Comparison of ENCODE assay signal across 18 cellular contexts in the genomic region with DNA sequence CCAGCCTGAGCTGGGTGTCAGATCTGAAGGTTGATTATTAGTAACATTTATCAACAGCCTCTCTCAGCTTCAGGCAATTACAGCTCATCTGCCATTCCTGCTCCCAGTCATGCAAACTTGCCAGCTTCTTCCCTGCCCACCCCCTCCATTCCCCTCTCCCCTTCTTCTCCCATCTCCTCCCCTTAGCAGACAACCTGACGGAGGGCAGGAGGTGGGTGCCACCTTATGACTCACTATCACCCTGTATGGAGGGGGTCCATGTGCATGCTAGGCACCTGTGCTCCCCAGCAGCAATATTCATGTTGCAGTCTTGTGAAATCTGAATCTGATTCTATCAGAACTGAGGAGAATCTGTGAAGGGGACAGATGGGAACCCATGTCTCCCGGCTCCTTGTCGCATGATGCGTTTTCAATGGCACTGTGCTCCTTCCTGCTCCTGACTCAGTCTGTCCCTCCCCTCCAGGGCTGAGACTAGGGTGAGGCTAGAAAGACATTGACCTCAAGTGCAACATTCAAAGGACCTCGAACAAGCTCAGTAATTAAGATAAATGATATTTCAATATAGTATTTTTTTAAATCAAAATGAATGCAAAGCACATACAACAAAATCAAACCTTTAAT. TPM values are rescaled to one million over a fixed set of nuclear protein-coding genes. Genes with fewer than 3 reads are reported as not detected.
"Had no signal": no experiment of that assay in that cellular context is flagged by ENCODE, and none has a peak within 500 bp of the region (broad histone marks: within the 10 kb centered on the region; RNA-seq: fewer than 3 reads in every experiment).

No MANE protein-coding gene starts in this region.

- DNase-seq: activated CD4-positive, alpha-beta memory T cell treated with anti-CD3 and anti-CD28 coated beads, Interleukin-2, amount 10 ng/mL, durations not matched to agents 7 days and 5 days; activated CD4-positive, alpha-beta T cell treated with anti-CD3 and anti-CD28 coated beads, Interleukin-2, amount 10 ng/mL, durations not matched to agents 24 days and 14 days; activated naive CD4-positive, alpha-beta T cell; activated T-cell treated with anti-CD3 and anti-CD28 coated beads, Interleukin-2, amount 50 U/mL, for 24 hours; kidney; midbrain; stimulated activated CD4-positive, alpha-beta T cell treated with anti-CD3 and anti-CD28 coated beads, Interleukin-4, amount 100 ng/mL, for 24 hours; stimulated activated naive CD8-positive, alpha-beta T cell treated with anti-CD3 and anti-CD28 coated beads, Interleukin-15, Interleukin-2, amounts not matched to agents 100 U/mL and 50 U/mL, for 24 hours; transverse colon had no signal

- H3K36me3 ChIP-seq: breast epithelium, gastroesophageal sphincter, heart right ventricle, transverse colon had no signal

- H3K4me1 ChIP-seq: breast epithelium had no signal

- ATAC-seq: activated T-helper 17 cell treated with anti-CD3 and anti-CD28 coated beads, Interleukin-2, amount 50 U/mL, for 72 hours; gastroesophageal sphincter; left lobe of liver; natural killer cell treated with Interleukin-12 subunit alpha and Interleukin-12 subunit beta and Interleukin-15 and Interleukin-18, amount 100 ng/mL, for 72 hours; SK-N-SH treated with all-trans-retinoic acid at 6 μM for 48 hours; stimulated activated naive CD8-positive, alpha-beta T cell treated with anti-CD3 and anti-CD28 coated beads, Interleukin-15, Interleukin-2, amounts not matched to agents 100 U/mL and 50 U/mL, for 24 hours had no signal

- H3K4me3 Mint-ChIP-seq: activated CD4-positive, alpha-beta memory T cell treated with anti-CD3 and anti-CD28 coated beads, Interleukin-2, amount 10 ng/mL, durations not matched to agents 7 days and 5 days; activated CD4-positive, alpha-beta T cell treated with anti-CD3 and anti-CD28 coated beads, Interleukin-2, amount 10 ng/mL, durations not matched to agents 24 days and 14 days; activated naive CD8-positive, alpha-beta T cell; activated T-cell treated with anti-CD3 and anti-CD28 coated beads, Interleukin-2, amount 50 U/mL, for 24 hours; activated T-helper 17 cell treated with anti-CD3 and anti-CD28 coated beads, Interleukin-2, amount 50 U/mL, for 72 hours; natural killer cell treated with Interleukin-12 subunit alpha and Interleukin-12 subunit beta and Interleukin-15 and Interleukin-18, amount 100 ng/mL, for 72 hours had no signal

- H3K36me3 Mint-ChIP-seq: activated naive CD8-positive, alpha-beta T cell; natural killer cell treated with Interleukin-12 subunit alpha and Interleukin-12 subunit beta and Interleukin-15 and Interleukin-18, amount 100 ng/mL, for 72 hours had no signal

- H3K27ac ChIP-seq: epithelial cell of prostate, gastroesophageal sphincter, transverse colon had no signal

- H3K4me1 Mint-ChIP-seq: activated CD4-positive, alpha-beta memory T cell treated with anti-CD3 and anti-CD28 coated beads, Interleukin-2, amount 10 ng/mL, durations not matched to agents 7 days and 5 days; activated T-helper 17 cell treated with anti-CD3 and anti-CD28 coated beads, Interleukin-2, amount 50 U/mL, for 72 hours had no signal

- H3K27me3 ChIP-seq: breast epithelium, gastroesophageal sphincter, transverse colon had no signal

- H3K4me3 ChIP-seq: breast epithelium, gastroesophageal sphincter, heart right ventricle, transverse colon had no signal

- H3K27ac Mint-ChIP-seq: activated CD4-positive, alpha-beta memory T cell treated with anti-CD3 and anti-CD28 coated beads, Interleukin-2, amount 10 ng/mL, durations not matched to agents 7 days and 5 days; activated CD4-positive, alpha-beta T cell treated with anti-CD3 and anti-CD28 coated beads, Interleukin-2, amount 10 ng/mL, durations not matched to agents 24 days and 14 days; activated naive CD8-positive, alpha-beta T cell; activated T-cell treated with anti-CD3 and anti-CD28 coated beads, Interleukin-2, amount 50 U/mL, for 24 hours; activated T-helper 17 cell treated with anti-CD3 and anti-CD28 coated beads, Interleukin-2, amount 50 U/mL, for 72 hours; natural killer cell treated with Interleukin-12 subunit alpha and Interleukin-12 subunit beta and Interleukin-15 and Interleukin-18, amount 100 ng/mL, for 72 hours had no signal

- H3K9me3 ChIP-seq: breast epithelium, gastroesophageal sphincter, heart right ventricle, transverse colon had no signal

- H3K9me3 Mint-ChIP-seq: activated CD4-positive, alpha-beta memory T cell treated with anti-CD3 and anti-CD28 coated beads, Interleukin-2, amount 10 ng/mL, durations not matched to agents 7 days and 5 days; activated CD4-positive, alpha-beta T cell treated with anti-CD3 and anti-CD28 coated beads, Interleukin-2, amount 10 ng/mL, durations not matched to agents 24 days and 14 days; activated T-cell treated with anti-CD3 and anti-CD28 coated beads, Interleukin-2, amount 50 U/mL, for 24 hours; activated T-helper 17 cell treated with anti-CD3 and anti-CD28 coated beads, Interleukin-2, amount 50 U/mL, for 72 hours; natural killer cell treated with Interleukin-12 subunit alpha and Interleukin-12 subunit beta and Interleukin-15 and Interleukin-18, amount 100 ng/mL, for 72 hours had no signal

RNA-seq across cellular contexts. Expression of gene TUB, which starts 46.3 kb away (rescaled TPM):
- total RNA-seq: natural killer cell treated with Interleukin-12 subunit alpha and Interleukin-12 subunit beta and Interleukin-15 and Interleukin-18, amount 100 ng/mL, for 72 hours had no signal
